In genomic region chr4:153564630-153565525, GRCh38 we compare ENCODE assay signal across 9 cellular contexts.
DNase-seq lines count a peak whose midpoint lies in the region; ATAC-seq, FAIRE-seq and TF ChIP-seq lines count a peak whose summit lies in the region.
"Had no signal": no experiment of that assay in that cellular context is flagged by ENCODE, and none has a peak within 500 bp of the region (broad histone marks: within the 10 kb centered on the region; RNA-seq: fewer than 3 reads in every experiment).

No MANE protein-coding gene starts in this region.

- H3K4me2 ChIP-seq in A549, result peak overlapping the region; percentile 52
- H3K4me2 ChIP-seq in HepG2 (ENCODE audit: low read depth, low read length), result peak overlapping the region; percentile 51

- H3K27ac Mint-ChIP-seq in stimulated activated naive CD8-positive, alpha-beta T cell treated with anti-CD3 and anti-CD28 coated beads, Interleukin-15, amount 100 ng/mL, for 72 hours, result peak overlapping the region in 1 of 2 donors; percentile 69

- in situ Hi-C loops in HepG2 (cut with HindIII; ENCODE audit: extremely low pct_ligation_motif_present, low pct_unique_long_range_greater_than_20kb), result no loop called here

- ATAC-seq in A549, result peak; percentile 39 to 65; a peak in 4 of 6 replicates
- peak; percentile 99 for ATAC-seq in HepG2
- no peak for ATAC-seq in HG03565 (IDR thresholded peaks at IDR 0.05; ENCODE audit: unreplicated experiment)
- no peak for ATAC-seq in stimulated activated naive CD8-positive, alpha-beta T cell treated with anti-CD3 and anti-CD28 coated beads, Interleukin-15, amount 100 ng/mL, for 72 hours

- H3K36me3 ChIP-seq in HepG2 (replicated peaks in 1 of 2; ENCODE audit: control insufficient read depth in 1 of 2, insufficient read depth in 2 of 2, low read length in 2 of 2), result peaks cover 0 to 2% of the 10 kb centered on the region in 2 experiments; a peak in 1 of 5 replicates

- FAIRE-seq in A549 (lab: Jason Lieb, UNC), result no peak
- FAIRE-seq in HepG2 (lab: Jason Lieb, UNC), result peak; percentile 98
- FAIRE-seq: endothelial cell of umbilical vein had no signal

- peaks cover 13% of the 10 kb centered on the region; the same call in 2 of the 3 replicates for H3K4me1 ChIP-seq in A549
- H3K4me1 ChIP-seq in HepG2 (ENCODE audit: insufficient read depth, low read length), result peaks cover 70% of the 10 kb centered on the region

- no peak for TF ChIP-seq EP300 in A549 (IDR thresholded peaks at IDR 0.05)
- TF ChIP-seq EP300 in HepG2 (IDR thresholded peaks at IDR 0.05; ENCODE audit: low read depth in 2 of 2, low read length in 2 of 2), result peak in 1 of 2 experiments; percentile 94; a peak in 2 of 4 replicates
- peak; percentile 82 for TF ChIP-seq EP300 in HepG2 (CRISPR knock-in tag; IDR thresholded peaks at IDR 0.05; ENCODE audit: borderline replicate concordance)

- H3K9me3 ChIP-seq in A549 (no peaks in the 10 kb centered on the region), HepG2 (ENCODE audit: low read length) (peaks cover 7% of the 10 kb centered on the region; the same call in 1 of the 2 replicates)

- no peak overlapping the region for H3K4me3 ChIP-seq in A549
- peak overlapping the region; percentile 3 to 26 (median 24); a peak in 3 of 6 replicates for H3K4me3 ChIP-seq in HepG2 (replicated peaks in 1 of 3; ENCODE audit: insufficient read depth in 1 of 3, low read depth in 2 of 3, low read length in 3 of 3)

- H3K4me3 Mint-ChIP-seq in stimulated activated naive CD8-positive, alpha-beta T cell treated with anti-CD3 and anti-CD28 coated beads, Interleukin-15, amount 100 ng/mL, for 72 hours, result no peak overlapping the region

- H2AFZ ChIP-seq in HepG2 (ENCODE audit: low read length), result no peak overlapping the region

- peak overlapping the region; percentile 56 for H3K9ac ChIP-seq in HepG2 (ENCODE audit: insufficient read depth, low read depth, low read length)

- WGBS in A549 (ENCODE audit: missing lambda C conversion rate), result 51% methylated on average over 7 of the region's 7 CpGs
- 10% methylated on average over 7 of the region's 7 CpGs for WGBS in HepG2 (ENCODE audit: low lambda C conversion rate)

- CTCF ChIA-PET in A549 (lab: Yijun Ruan, JAX) (interaction anchor here (1.4 kb wide), 1 partner anchor 12 kb away, joined by 4 read pairs; no protein-coding TSS in a partner anchor), HepG2 (lab: Yijun Ruan, JAX; ENCODE audit: low intra/inter-chr PET ratio, low total read pairs) (no interaction called here)

- peaks cover 10 to 14% of the 10 kb centered on the region in 2 donors for H3K9me3 Mint-ChIP-seq in stimulated activated naive CD8-positive, alpha-beta T cell treated with anti-CD3 and anti-CD28 coated beads, Interleukin-15, amount 100 ng/mL, for 72 hours

- intact Hi-C loops in HepG2 (cut with micrococcal nuclease; ENCODE audit: unreplicated experiment), result loop anchor here (5.0 kb wide), 2 partner anchors 48 to 58 kb away; no protein-coding TSS in a partner anchor

- H3K27ac ChIP-seq in A549 (no peak overlapping the region; a peak in 1 of 6 replicates), HepG2 (ENCODE audit: extremely low read length, insufficient read depth, low read length) (peak overlapping the region; percentile 78)

- no peaks in the 10 kb centered on the region for H4K20me1 ChIP-seq in HepG2 (ENCODE audit: insufficient read depth, low read length)

- TF ChIP-seq POLR2A in A549 (IDR thresholded peaks at IDR 0.05; ENCODE audit: low read length) (no peak), HepG2 (IDR thresholded peaks at IDR 0.05; ENCODE audit: insufficient read depth in 1 of 2, low read depth in 2 of 2, low read length in 2 of 2) (no peak; a peak in 2 of 4 replicates)

- BruUV-seq in HepG2 (replicated peaks; lab: Mats Ljungman, UMichigan), result TSS peak; percentile 95

- POLR2A ChIA-PET in A549 (lab: Yijun Ruan, JAX) (no interaction called here), HepG2 (lab: Yijun Ruan, JAX) (interaction anchor here (0.9 to 1.6 kb wide), 5 partner anchors 12 to 132 kb away, joined by 3 to 8 read pairs (median 6); partner anchors contain the start of gene TMEM131L)

- no peaks in the 10 kb centered on the region for H3K27me3 ChIP-seq in HepG2 (ENCODE audit: control insufficient read depth in 1 of 2, insufficient read depth in 2 of 2, low read length in 2 of 2)

- TF ChIP-seq RAD21 in A549 (conservative IDR thresholded peaks at IDR 0.05 in 1 of 2, IDR thresholded peaks at IDR 0.05 in 1 of 2) (no peak), HepG2 (CRISPR knock-in tag; IDR thresholded peaks at IDR 0.05) (no peak)

- peaks cover 66% of the 10 kb centered on the region for H3K4me1 Mint-ChIP-seq in stimulated activated naive CD8-positive, alpha-beta T cell treated with anti-CD3 and anti-CD28 coated beads, Interleukin-15, amount 100 ng/mL, for 72 hours

- no peaks in the 10 kb centered on the region for H3K79me2 ChIP-seq in HepG2 (ENCODE audit: insufficient read depth, low read length)

- H3K27me3 Mint-ChIP-seq in stimulated activated naive CD8-positive, alpha-beta T cell treated with anti-CD3 and anti-CD28 coated beads, Interleukin-15, amount 100 ng/mL, for 72 hours, result no peaks in the 10 kb centered on the region

- no peak for TF ChIP-seq CTCF in A549 (IDR thresholded peaks at IDR 0.05)
- peak; percentile 11 for TF ChIP-seq CTCF in HepG2 (CRISPR knock-in tag; IDR thresholded peaks at IDR 0.05)

- DNase-seq in A549 (ENCODE audit: low read depth in 1 of 2, low spot score in 1 of 2) (peak in 1 of 2 experiments; percentile 42), HCEC 1CT (peak; percentile 5), astrocyte of the hippocampus (ENCODE audit: low read depth, low spot score) (peak; percentile 82), HepG2 (ENCODE audit: low spot score) (peak; percentile 98), MV-4-11 (lab: John Stamatoyannopoulos, UW) (no peak)
- no peak for DNase-seq in stimulated activated CD4-positive, alpha-beta T cell treated with anti-CD3 and anti-CD28 coated beads, Interleukin-2, amount 100 ng/mL, for 24 hours
- no peak for DNase-seq in stimulated activated naive CD8-positive, alpha-beta T cell treated with anti-CD3 and anti-CD28 coated beads, Interleukin-15, amount 100 ng/mL, for 72 hours

TF ChIP-seq in A549, 52 proteins besides CTCF, POLR2A, EP300 and RAD21:
- TF ChIP-seq ZFP36 (IDR thresholded peaks at IDR 0.05; ENCODE audit: borderline replicate concordance, partially characterized antibody), result no peak
- no peak for TF ChIP-seq SMC3 (IDR thresholded peaks at IDR 0.05)
- no peak for TF ChIP-seq HOXA7 (CRISPR knock-in tag; IDR thresholded peaks at IDR 0.05)
- no peak for TF ChIP-seq ELK1 (IDR thresholded peaks at IDR 0.05; ENCODE audit: low read depth, low read length)
- no peak for TF ChIP-seq SREBF2 (IDR thresholded peaks at IDR 0.05)
TF ChIP-seq in A549: peak in this region for 0.

TF ChIP-seq in HepG2, 621 proteins besides CTCF, POLR2A, EP300 and RAD21 (continues in another document):
- TF ChIP-seq ZBTB7A (CRISPR knock-in tag; IDR thresholded peaks at IDR 0.05) (no peak), ZNF383 (CRISPR knock-in tag; IDR thresholded peaks at IDR 0.05; ENCODE audit: borderline replicate concordance) (no peak), MBD4 (IDR thresholded peaks at IDR 0.05; ENCODE audit: borderline replicate concordance, low read length) (no peak), ATF7 (IDR thresholded peaks at IDR 0.05) (peak; percentile 94), ATF7 (CRISPR knock-in tag; IDR thresholded peaks at IDR 0.05) (peak; percentile 94), ZNF44 (CRISPR knock-in tag; IDR thresholded peaks at IDR 0.05) (no peak), ZNF83 (CRISPR knock-in tag; IDR thresholded peaks at IDR 0.05; ENCODE audit: borderline replicate concordance) (no peak), ZNF10 (CRISPR knock-in tag; IDR thresholded peaks at IDR 0.05; ENCODE audit: borderline replicate concordance, low read depth) (no peak), MXD4 (CRISPR knock-in tag; IDR thresholded peaks at IDR 0.05) (peak; percentile 25), CBX2 (IDR thresholded peaks at IDR 0.05; ENCODE audit: low read depth, low read length) (no peak), CBX2 (CRISPR knock-in tag; IDR thresholded peaks at IDR 0.05; ENCODE audit: low read depth) (no peak), U2AF2 (IDR thresholded peaks at IDR 0.05; ENCODE audit: low read depth, low read length) (no peak), ZNF451 (CRISPR knock-in tag; IDR thresholded peaks at IDR 0.05) (no peak)
- TF ChIP-seq, protein P1, sequence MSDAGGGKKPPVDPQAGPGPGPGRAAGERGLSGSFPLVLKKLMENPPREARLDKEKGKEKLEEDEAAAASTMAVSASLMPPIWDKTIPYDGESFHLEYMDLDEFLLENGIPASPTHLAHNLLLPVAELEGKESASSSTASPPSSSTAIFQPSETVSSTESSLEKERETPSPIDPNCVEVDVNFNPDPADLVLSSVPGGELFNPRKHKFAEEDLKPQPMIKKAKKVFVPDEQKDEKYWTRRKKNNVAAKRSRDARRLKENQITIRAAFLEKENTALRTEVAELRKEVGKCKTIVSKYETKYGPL (CRISPR knock-in tag; IDR thresholded peaks at IDR 0.05), result no peak

Comparison
In these comparisons a context has a peak if more than half of its experiments do, and no peak if none do; other contexts are left out.
1. ATAC-seq: peak in A549 (2 of 2) and HepG2 (single experiment); none in HG03565 (single experiment) and stimulated activated naive CD8-positive, alpha-beta T cell treated with anti-CD3 and anti-CD28 coated beads, Interleukin-15, amount 100 ng/mL, for 72 hours (single experiment).
2. DNase-seq: peak in HCEC 1CT (single experiment), astrocyte of the hippocampus (single experiment) and HepG2 (single experiment); none in stimulated activated CD4-positive, alpha-beta T cell treated with anti-CD3 and anti-CD28 coated beads, Interleukin-2, amount 100 ng/mL, for 24 hours (0 of 2), stimulated activated naive CD8-positive, alpha-beta T cell treated with anti-CD3 and anti-CD28 coated beads, Interleukin-15, amount 100 ng/mL, for 72 hours (0 of 2) and MV-4-11 (single experiment).
3. Of the 38 proteins assayed by ChIP-seq in both HepG2 and A549: peak only in HepG2: CEBPB, CHD4, CTCF, EHMT2, EP300, ESRRA and 7 more; only in A549: none; in both: none; in neither: 22; mixed calls (peak in some experiments, not most) for 3.